ENCODE assay signal across 5 cellular contexts in genomic region chr10:105643662-105644061, GRCh38.
"Had no signal": no experiment of that assay in that cellular context is flagged by ENCODE, and none has a peak within 500 bp of the region (broad histone marks: within the 10 kb centered on the region; RNA-seq: fewer than 3 reads in every experiment).

No MANE protein-coding gene starts in this region.

- H3K27ac ChIP-seq: HL-60 had no signal

- H3K4me3 ChIP-seq: GM23338 had no signal

- DNase-seq: H9, HCEC 1CT had no signal

- ATAC-seq: GM23338, HepG2 had no signal
